In genomic region chr11:79919340-79919739, GRCh38 we compare ENCODE assay signal across 24 cellular contexts.
DNase-seq lines count a peak whose midpoint lies in the region; ATAC-seq, FAIRE-seq and TF ChIP-seq lines count a peak whose summit lies in the region.
"Had no signal": no experiment of that assay in that cellular context is flagged by ENCODE, and none has a peak within 500 bp of the region (broad histone marks: within the 10 kb centered on the region; RNA-seq: fewer than 3 reads in every experiment).

No MANE protein-coding gene starts in this region.

- no peaks in the 10 kb centered on the region for H3K27me3 Mint-ChIP-seq in GM23338 (ENCODE audit: insufficient read depth, low read depth, poor library complexity)
- H3K27me3 Mint-ChIP-seq: B cell; CD4-positive, alpha-beta T cell had no signal

- H2AFZ ChIP-seq in GM23338 = peak overlapping the region; percentile 10; the same call in 1 of the 2 replicates

- H3K9ac ChIP-seq in colonic mucosa (ENCODE audit: low read depth in 2 of 2, low read length in 2 of 2) = no peak overlapping the region
- H3K9ac ChIP-seq: BLaER1 treated with 17β-estradiol and CSF1 and Interleukin-3, amounts not matched to agents 10 nM and 100 nM had no signal

- H3K27ac Mint-ChIP-seq in GM23338 = no peak overlapping the region
- H3K27ac Mint-ChIP-seq: B cell; CD4-positive, alpha-beta T cell; CD8-positive, alpha-beta T cell had no signal

- H3K79me2 ChIP-seq in GM23338 (replicated peaks; ENCODE audit: insufficient read depth) = no peaks in the 10 kb centered on the region

- no peaks in the 10 kb centered on the region for H3K4me1 ChIP-seq in GM23338 (ENCODE audit: insufficient read depth)
- no peaks in the 10 kb centered on the region for H3K4me1 ChIP-seq in colonic mucosa
- peaks cover 0 to 3% of the 10 kb centered on the region in 2 donors for H3K4me1 ChIP-seq in small intestine (ENCODE audit: control insufficient read depth in 2 of 2, insufficient read depth in 1 of 2, low read depth in 1 of 2, low read length in 1 of 2)
- H3K4me1 ChIP-seq: A549; BLaER1 treated with 17β-estradiol and CSF1 and Interleukin-3, amounts not matched to agents 10 nM and 100 nM; Caco-2 had no signal

- no peak overlapping the region for H3K27ac ChIP-seq in GM23338 (ENCODE audit: low read depth)
- no peak overlapping the region for H3K27ac ChIP-seq in colonic mucosa
- H3K27ac ChIP-seq in small intestine (ENCODE audit: low read depth in 1 of 2, low read length in 1 of 2) = no peak overlapping the region
- H3K27ac ChIP-seq: 22Rv1; A549; BLaER1 treated with 17β-estradiol and CSF1 and Interleukin-3, amounts not matched to agents 10 nM and 100 nM; C4-2B had no signal

- TF ChIP-seq CTCF in GM23338 (conservative IDR thresholded peaks at IDR 0.05; ENCODE audit: low read depth in 2 of 2) = no peak
- TF ChIP-seq CTCF in colonic mucosa (IDR thresholded peaks at IDR 0.05) = no peak

- H3K4me1 Mint-ChIP-seq in GM23338 = no peaks in the 10 kb centered on the region; the same call in 2 of the 3 replicates
- H3K4me1 Mint-ChIP-seq: B cell had no signal

- FAIRE-seq in small intestine (lab: Jason Lieb, UNC) = no peak
- FAIRE-seq: A549, D721Med, G401.6, GM12878, GM18507 had no signal

- no peaks in the 10 kb centered on the region for H3K36me3 Mint-ChIP-seq in GM23338 (ENCODE audit: low read depth)
- H3K36me3 Mint-ChIP-seq: CD8-positive, alpha-beta T cell had no signal

- H3K27me3 ChIP-seq in GM23338 (ENCODE audit: insufficient read depth) (no peaks in the 10 kb centered on the region), colonic mucosa (no peaks in the 10 kb centered on the region), small intestine (ENCODE audit: control insufficient read depth in 2 of 2, insufficient read depth in 2 of 2, low read length in 2 of 2) (no peaks in the 10 kb centered on the region)
- H3K27me3 ChIP-seq: BLaER1 treated with 17β-estradiol and CSF1 and Interleukin-3, amounts not matched to agents 10 nM and 100 nM had no signal

- H3K4me3 Mint-ChIP-seq in GM23338 = no peak overlapping the region
- H3K4me3 Mint-ChIP-seq: B cell; CD4-positive, alpha-beta T cell; CD8-positive, alpha-beta T cell had no signal

- no peak for DNase-seq in GM23338 (ENCODE audit: low spot score)
- peak; percentile 24 for DNase-seq in colonic mucosa
- no peak for DNase-seq in left colon
- peak; percentile 63 for DNase-seq in small intestine
- no peak for DNase-seq in NCI-H187 treated with DMSO at 0.1 percent for 48 hours (lab: John Stamatoyannopoulos, UW)
- no peak for DNase-seq in middle frontal gyrus (ENCODE audit: extremely low spot score, low spot score)
- DNase-seq: AML-193; Caco-2; Calu3; CD4-positive, alpha-beta T cell; CD8-positive, alpha-beta T cell; DMS79 treated with DMSO at 0.1 percent for 48 hours; GF-D8 had no signal

- H4K20me1 ChIP-seq in GM23338 (replicated peaks; ENCODE audit: insufficient read depth) = no peaks in the 10 kb centered on the region
- H4K20me1 ChIP-seq: BLaER1 treated with 17β-estradiol and CSF1 and Interleukin-3, amounts not matched to agents 10 nM and 100 nM had no signal

- no peaks in the 10 kb centered on the region for H3F3A ChIP-seq in GM23338 (replicated peaks; ENCODE audit: low read depth)

- H3K4me3 ChIP-seq in GM23338 = no peak overlapping the region
- no peak overlapping the region for H3K4me3 ChIP-seq in colonic mucosa
- no peak overlapping the region for H3K4me3 ChIP-seq in small intestine (ENCODE audit: low read depth in 1 of 2, low read length in 2 of 2)
- H3K4me3 ChIP-seq: A549; BLaER1 treated with 17β-estradiol and CSF1 and Interleukin-3, amounts not matched to agents 10 nM and 100 nM; GM12878 had no signal

- intact Hi-C loops in colonic mucosa (cut with DNase I) (no loop called here), left colon (cut with DNase I, micrococcal nuclease) (no loop called here)

- H3K9me3 Mint-ChIP-seq in GM23338 = no peaks in the 10 kb centered on the region

- no peaks in the 10 kb centered on the region for H3K36me3 ChIP-seq in GM23338 (ENCODE audit: insufficient read depth)
- H3K36me3 ChIP-seq in colonic mucosa = no peaks in the 10 kb centered on the region
- no peaks in the 10 kb centered on the region for H3K36me3 ChIP-seq in small intestine (ENCODE audit: control insufficient read depth in 2 of 2, insufficient read depth in 2 of 2, low read length in 2 of 2)
- H3K36me3 ChIP-seq: BLaER1 treated with 17β-estradiol and CSF1 and Interleukin-3, amounts not matched to agents 10 nM and 100 nM had no signal

- H3K4me2 ChIP-seq in GM23338 = no peak overlapping the region
- H3K4me2 ChIP-seq: A549; BLaER1 treated with 17β-estradiol and CSF1 and Interleukin-3, amounts not matched to agents 10 nM and 100 nM had no signal

- no peak for ATAC-seq in GM23338
- peak; percentile 97 for ATAC-seq in left colon
- ATAC-seq in HG03469 (IDR thresholded peaks at IDR 0.05; ENCODE audit: unreplicated experiment) = no peak
- ATAC-seq in GM21367 (IDR thresholded peaks at IDR 0.05; ENCODE audit: unreplicated experiment) = no peak
- ATAC-seq: A549; CD8-positive, alpha-beta T cell; GM12878 had no signal

- H3K9me2 ChIP-seq in GM23338 (ENCODE audit: insufficient read depth) = no peaks in the 10 kb centered on the region

- H3K9me3 ChIP-seq in colonic mucosa = no peaks in the 10 kb centered on the region
- no peaks in the 10 kb centered on the region for H3K9me3 ChIP-seq in small intestine (ENCODE audit: control insufficient read depth, low read depth)
- H3K9me3 ChIP-seq: A549; BLaER1 treated with 17β-estradiol and CSF1 and Interleukin-3, amounts not matched to agents 10 nM and 100 nM; Caco-2 had no signal

TF ChIP-seq in GM23338, 12 proteins besides CTCF, POLR2A, EP300 and RAD21 (continues in another document):
- no peak for TF ChIP-seq NANOG (IDR thresholded peaks at IDR 0.05; ENCODE audit: borderline replicate concordance)
- no peak for TF ChIP-seq STAT1 (IDR thresholded peaks at IDR 0.05; ENCODE audit: unreplicated experiment)
- TF ChIP-seq ZNF114 (CRISPR knock-in tag; IDR thresholded peaks at IDR 0.05) = no peak
- TF ChIP-seq CREB1 (CRISPR knock-in tag; IDR thresholded peaks at IDR 0.05; ENCODE audit: low read depth) = no peak
- no peak for TF ChIP-seq ZNF331 (CRISPR knock-in tag; IDR thresholded peaks at IDR 0.05; ENCODE audit: low read depth)
- TF ChIP-seq ZNF462 (CRISPR knock-in tag; IDR thresholded peaks at IDR 0.05) = no peak
- TF ChIP-seq EZH2phosphoT487 (IDR thresholded peaks at IDR 0.05; ENCODE audit: unreplicated experiment) = no peak
- no peak for TF ChIP-seq JUNB (IDR thresholded peaks at IDR 0.05; ENCODE audit: unreplicated experiment)

Comparison
In these comparisons a context has a peak if more than half of its experiments do, and no peak if none do; other contexts are left out.
1. DNase-seq: peak in colonic mucosa (single experiment) and small intestine (single experiment); none in GM23338 (single experiment), left colon (0 of 2), NCI-H187 treated with DMSO at 0.1 percent for 48 hours (single experiment) and middle frontal gyrus (single experiment).